Comparison of ENCODE assay signal across 23 cellular contexts in the genomic region with DNA sequence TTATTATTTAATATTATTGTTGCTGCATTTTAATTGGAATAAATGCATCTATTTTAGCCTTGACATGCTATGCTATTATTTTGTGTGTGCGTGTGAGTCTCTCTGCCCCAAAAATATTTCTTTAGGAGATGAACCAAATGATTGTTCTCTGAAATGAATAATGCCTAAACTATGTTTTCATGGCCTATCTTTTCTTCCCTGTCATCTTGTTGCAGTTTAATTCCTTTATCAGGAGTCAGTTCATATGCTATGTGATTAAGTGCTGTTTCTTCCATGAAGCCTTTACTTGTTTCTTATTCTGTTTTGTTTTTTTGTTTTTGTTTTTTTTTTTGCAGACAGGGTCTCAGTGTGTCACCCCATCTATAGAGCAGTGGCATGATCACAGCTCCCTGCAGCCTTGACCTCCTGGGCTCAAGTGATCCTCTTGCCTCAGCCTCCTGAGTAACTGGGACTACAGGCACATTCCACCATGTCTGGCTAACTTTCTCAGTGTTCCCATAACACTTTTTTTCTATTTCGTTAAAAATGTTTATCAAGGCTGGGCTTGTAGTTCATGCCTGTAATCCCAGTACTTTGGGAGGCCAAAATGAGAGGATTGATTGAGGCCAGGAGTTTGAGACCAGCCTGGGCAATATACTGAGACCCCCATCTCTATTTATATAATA. TPM values are rescaled to one million over a fixed set of nuclear protein-coding genes. Genes with fewer than 3 reads are reported as not detected.
DNase-seq lines count a peak whose midpoint lies in the region; ATAC-seq and TF ChIP-seq lines count a peak whose summit lies in the region.
"Had no signal": no experiment of that assay in that cellular context is flagged by ENCODE, and none has a peak within 500 bp of the region (broad histone marks: within the 10 kb centered on the region; RNA-seq: fewer than 3 reads in every experiment).

No MANE protein-coding gene starts in this region.

- no TSS peak for BruUV-seq in MCF 10A (replicated peaks; lab: Mats Ljungman, UMichigan)

- CTCF ChIA-PET in MCF 10A (lab: Yijun Ruan, JAX), result no interaction called here

- peaks cover 14% of the 10 kb centered on the region for H3K36me3 Mint-ChIP-seq in MCF 10A (ENCODE audit: insufficient read depth, unreplicated experiment)
- H3K36me3 Mint-ChIP-seq in activated naive CD8-positive, alpha-beta T cell treated with anti-CD3 and anti-CD28 coated beads, Interleukin-2, amount 50 U/mL, for 24 hours (ENCODE audit: low read depth), result peaks cover 64% of the 10 kb centered on the region
- H3K36me3 Mint-ChIP-seq: naive thymus-derived CD8-positive, alpha-beta T cell had no signal

- no peaks in the 10 kb centered on the region for H3K9me3 Mint-ChIP-seq in MCF 10A (ENCODE audit: unreplicated experiment)
- H3K9me3 Mint-ChIP-seq in activated naive CD8-positive, alpha-beta T cell treated with anti-CD3 and anti-CD28 coated beads, Interleukin-2, amount 50 U/mL, for 24 hours, result no peaks in the 10 kb centered on the region
- H3K9me3 Mint-ChIP-seq: H9; naive thymus-derived CD8-positive, alpha-beta T cell had no signal

- peaks cover 3% of the 10 kb centered on the region for H3K4me1 Mint-ChIP-seq in MCF 10A (ENCODE audit: insufficient read depth, unreplicated experiment)
- no peaks in the 10 kb centered on the region for H3K4me1 Mint-ChIP-seq in activated naive CD8-positive, alpha-beta T cell treated with anti-CD3 and anti-CD28 coated beads, Interleukin-2, amount 50 U/mL, for 24 hours
- H3K4me1 Mint-ChIP-seq: naive thymus-derived CD8-positive, alpha-beta T cell had no signal

- POLR2A ChIA-PET in MCF 10A (lab: Yijun Ruan, JAX), result no interaction called here

- no peak overlapping the region for H3K27ac ChIP-seq in breast epithelium
- H3K27ac ChIP-seq: C4-2B, HL-60 had no signal

- H3K9me3 ChIP-seq in breast epithelium, result no peaks in the 10 kb centered on the region

- no peak overlapping the region for H3K4me3 Mint-ChIP-seq in MCF 10A (ENCODE audit: unreplicated experiment)
- H3K4me3 Mint-ChIP-seq in activated naive CD8-positive, alpha-beta T cell treated with anti-CD3 and anti-CD28 coated beads, Interleukin-2, amount 50 U/mL, for 24 hours, result no peak overlapping the region
- H3K4me3 Mint-ChIP-seq: H9; naive thymus-derived CD8-positive, alpha-beta T cell had no signal

- no peak for ATAC-seq in activated naive CD8-positive, alpha-beta T cell treated with anti-CD3 and anti-CD28 coated beads, Interleukin-2, amount 50 U/mL, for 24 hours
- ATAC-seq: naive thymus-derived CD8-positive, alpha-beta T cell had no signal

- H3K27ac Mint-ChIP-seq in MCF 10A (ENCODE audit: low read depth, unreplicated experiment), result peak overlapping the region; percentile 44
- no peak overlapping the region for H3K27ac Mint-ChIP-seq in activated naive CD8-positive, alpha-beta T cell treated with anti-CD3 and anti-CD28 coated beads, Interleukin-2, amount 50 U/mL, for 24 hours
- H3K27ac Mint-ChIP-seq: naive thymus-derived CD8-positive, alpha-beta T cell had no signal

- intact Hi-C loops in MCF 10A (cut with micrococcal nuclease) (no loop called here), breast epithelium (cut with DNase I; ENCODE audit: low total_unique reads) (no loop called here)

- H3K27me3 Mint-ChIP-seq in MCF 10A (ENCODE audit: insufficient read depth, unreplicated experiment), result no peaks in the 10 kb centered on the region
- no peaks in the 10 kb centered on the region for H3K27me3 Mint-ChIP-seq in activated naive CD8-positive, alpha-beta T cell treated with anti-CD3 and anti-CD28 coated beads, Interleukin-2, amount 50 U/mL, for 24 hours
- H3K27me3 Mint-ChIP-seq: naive thymus-derived CD8-positive, alpha-beta T cell had no signal

- H3K4me1 ChIP-seq in breast epithelium, result no peaks in the 10 kb centered on the region

- H3K36me3 ChIP-seq in breast epithelium, result no peaks in the 10 kb centered on the region

- no peak overlapping the region for H3K4me3 ChIP-seq in breast epithelium
- no peak overlapping the region for H3K4me3 ChIP-seq in fibroblast of the aortic adventitia (ENCODE audit: low read depth, low read length)

- H3K27me3 ChIP-seq in breast epithelium, result no peaks in the 10 kb centered on the region

- no peak for TF ChIP-seq POLR2A in breast epithelium (IDR thresholded peaks at IDR 0.05)

- DNase-seq in MCF 10A (ENCODE audit: unreplicated experiment) (no peak), breast epithelium (ENCODE audit: low spot score in 2 of 2) (no peak), amniotic epithelial cell (ENCODE audit: low read depth) (peak; percentile 67), fibroblast of the aortic adventitia (ENCODE audit: low read depth) (peak; percentile 90), cerebellum (ENCODE audit: low spot score) (no peak), NCI-H2171 treated with DMSO at 0.1 percent for 48 hours (lab: John Stamatoyannopoulos, UW) (no peak)
- DNase-seq in stimulated activated CD4-positive, alpha-beta T cell treated with anti-CD3 and anti-CD28 coated beads, Interleukin-4, amount 100 ng/mL, for 24 hours, result no peak
- DNase-seq in activated naive CD8-positive, alpha-beta T cell treated with anti-CD3 and anti-CD28 coated beads, Interleukin-2, amount 50 U/mL, for 24 hours, result no peak
- DNase-seq: activated effector memory CD4-positive, alpha-beta T cell treated with Interleukin-2 at 50 U/mL for 16 hours; central memory CD4-positive, alpha-beta T cell; effector memory CD4-positive, alpha-beta T cell; H9; mesendoderm; naive thymus-derived CD8-positive, alpha-beta T cell; NCI-H1092; NCI-H2081; NCI-H510A; posterior cingulate gyrus; small intestine; stimulated activated CD4-positive, alpha-beta T cell treated with anti-CD3 and anti-CD28 coated beads, Interleukin-4, amount 100 ng/mL, for 1 hour had no signal

- TF ChIP-seq CTCF in MCF 10A (IDR thresholded peaks at IDR 0.05; ENCODE audit: unreplicated experiment) (no peak), breast epithelium (IDR thresholded peaks at IDR 0.05) (no peak), fibroblast of the aortic adventitia (IDR thresholded peaks at IDR 0.05; ENCODE audit: insufficient read depth, low read length) (no peak)

RNA-seq across cellular contexts. Expression of a gene that starts 25.7 kb away (rescaled TPM):
- total RNA-seq in MCF 10A (2022) (45.3 and 79.6 TPM in 2 replicates), breast epithelium (1 to 10 TPM in 1 of 3 donors, under 1 TPM in 2; 0.33 to 3.8 (median 0.73) TPM), fibroblast of the aortic adventitia (ENCODE audit: low replicate concordance) (6.2 and 91.1 TPM in 2 replicates), cerebellum (15.4 TPM)

RNA-seq across cellular contexts. Expression of a gene that starts 42.1 kb away (rescaled TPM):
- total RNA-seq in MCF 10A (2022) (139 and 156 TPM in 2 replicates), breast epithelium (100 to 1,000 TPM in 2 of 3 donors, 10 to 100 TPM in 1; 95.1 to 124 (median 117) TPM), fibroblast of the aortic adventitia (ENCODE audit: low replicate concordance) (59.9 and 101 TPM in 2 replicates), cerebellum (30.4 TPM)

RNA-seq across cellular contexts. Expression of a gene that starts 54.4 kb away (rescaled TPM):
- total RNA-seq in MCF 10A (2022) (0.14 and 0.32 TPM in 2 replicates), breast epithelium (not detected), fibroblast of the aortic adventitia (ENCODE audit: low replicate concordance) (0.18 TPM in 1 of 2 replicates, not detected in the other), cerebellum (1.1 TPM)
- total RNA-seq: naive thymus-derived CD8-positive, alpha-beta T cell; subcutaneous adipose tissue had no signal

Comparison
In these comparisons a context has a peak if more than half of its experiments do, and no peak if none do; other contexts are left out.
1. DNase-seq: peak in amniotic epithelial cell (single experiment) and fibroblast of the aortic adventitia (single experiment); none in MCF 10A (single experiment), breast epithelium (0 of 2), stimulated activated CD4-positive, alpha-beta T cell treated with anti-CD3 and anti-CD28 coated beads, Interleukin-4, amount 100 ng/mL, for 24 hours (single experiment), cerebellum (single experiment), activated naive CD8-positive, alpha-beta T cell treated with anti-CD3 and anti-CD28 coated beads, Interleukin-2, amount 50 U/mL, for 24 hours (single experiment) and NCI-H2171 treated with DMSO at 0.1 percent for 48 hours (single experiment).